ENCODE assay signal across 15 cellular contexts in genomic region chr5:107639990-107640389, GRCh38. TPM values are rescaled to one million over a fixed set of nuclear protein-coding genes. Genes with fewer than 3 reads are reported as not detected.
DNase-seq lines count a peak whose midpoint lies in the region; ATAC-seq and TF ChIP-seq lines count a peak whose summit lies in the region.
"Had no signal": no experiment of that assay in that cellular context is flagged by ENCODE, and none has a peak within 500 bp of the region (broad histone marks: within the 10 kb centered on the region; RNA-seq: fewer than 3 reads in every experiment).

No MANE protein-coding gene starts in this region.

- intact Hi-C loops in left ventricle myocardium superior (cut with micrococcal nuclease) = no loop called here
- intact Hi-C loops in activated CD8-positive, alpha-beta T cell treated with anti-CD3 and anti-CD28 coated beads for 36 hours (cut with micrococcal nuclease) = no loop called here

- H3K4me1 ChIP-seq in right atrium auricular region = no peaks in the 10 kb centered on the region
- H3K4me1 ChIP-seq: BLaER1 treated with 17β-estradiol and CSF1 and Interleukin-3, amounts not matched to agents 10 nM and 100 nM had no signal

- no peak overlapping the region for H3K4me3 ChIP-seq in right atrium auricular region
- H3K4me3 ChIP-seq: BLaER1 treated with 17β-estradiol and CSF1 and Interleukin-3, amounts not matched to agents 10 nM and 100 nM had no signal

- DNase-seq in left ventricle myocardium superior = no peak
- no peak for DNase-seq in right atrium auricular region (ENCODE audit: low spot score)
- peak; percentile 46 for DNase-seq in OCI-M1 (lab: John Stamatoyannopoulos, UW)
- DNase-seq in D341Med (ENCODE audit: low spot score) = no peak
- DNase-seq in NCI-H345 treated with DMSO at 0.1 percent for 48 hours (lab: John Stamatoyannopoulos, UW; ENCODE audit: unreplicated experiment) = no peak
- no peak for DNase-seq in activated CD8-positive, alpha-beta T cell treated with anti-CD3 and anti-CD28 coated beads for 36 hours
- DNase-seq: 8988T; CD8-positive, alpha-beta T cell; COR-L47; GOT3; H7; IMR-90 had no signal

- CTCF ChIA-PET in activated CD8-positive, alpha-beta T cell treated with anti-CD3 and anti-CD28 coated beads for 36 hours (lab: Charles Lee) = no interaction called here

- H3K9me3 Mint-ChIP-seq in activated CD8-positive, alpha-beta T cell treated with anti-CD3 and anti-CD28 coated beads for 36 hours = no peaks in the 10 kb centered on the region
- H3K9me3 Mint-ChIP-seq: CD8-positive, alpha-beta T cell had no signal

- H3K4me1 Mint-ChIP-seq in activated CD8-positive, alpha-beta T cell treated with anti-CD3 and anti-CD28 coated beads for 36 hours (ENCODE audit: low read depth) = no peaks in the 10 kb centered on the region

- no peaks in the 10 kb centered on the region for H3K36me3 ChIP-seq in right atrium auricular region
- H3K36me3 ChIP-seq: BLaER1 treated with 17β-estradiol and CSF1 and Interleukin-3, amounts not matched to agents 10 nM and 100 nM had no signal

- H3K9me3 ChIP-seq in right atrium auricular region = no peaks in the 10 kb centered on the region
- H3K9me3 ChIP-seq: BLaER1 treated with 17β-estradiol and CSF1 and Interleukin-3, amounts not matched to agents 10 nM and 100 nM had no signal

- H3K27me3 Mint-ChIP-seq in activated CD8-positive, alpha-beta T cell treated with anti-CD3 and anti-CD28 coated beads for 36 hours = peaks cover 17% of the 10 kb centered on the region

- no peak for TF ChIP-seq CTCF in right atrium auricular region (IDR thresholded peaks at IDR 0.05)
- TF ChIP-seq CTCF in VCaP (conservative IDR thresholded peaks at IDR 0.05) = no peak
- no peak for TF ChIP-seq CTCF in activated CD8-positive, alpha-beta T cell treated with anti-CD3 and anti-CD28 coated beads for 36 hours (IDR thresholded peaks at IDR 0.05)

- POLR2A ChIA-PET in activated CD8-positive, alpha-beta T cell treated with anti-CD3 and anti-CD28 coated beads for 36 hours (lab: Charles Lee) = no interaction called here

- H3K4me3 Mint-ChIP-seq in activated CD8-positive, alpha-beta T cell treated with anti-CD3 and anti-CD28 coated beads for 36 hours = no peak overlapping the region
- H3K4me3 Mint-ChIP-seq: CD8-positive, alpha-beta T cell had no signal

- peak; percentile 32 for ATAC-seq in left ventricle myocardium superior
- no peak for ATAC-seq in activated CD8-positive, alpha-beta T cell treated with anti-CD3 and anti-CD28 coated beads for 36 hours
- ATAC-seq: CD8-positive, alpha-beta T cell; HCT116 had no signal

- no peaks in the 10 kb centered on the region for H3K36me3 Mint-ChIP-seq in activated CD8-positive, alpha-beta T cell treated with anti-CD3 and anti-CD28 coated beads for 36 hours (ENCODE audit: low read depth)
- H3K36me3 Mint-ChIP-seq: CD8-positive, alpha-beta T cell had no signal

- H3K27me3 ChIP-seq in right atrium auricular region = no peaks in the 10 kb centered on the region
- H3K27me3 ChIP-seq: BLaER1 treated with 17β-estradiol and CSF1 and Interleukin-3, amounts not matched to agents 10 nM and 100 nM had no signal

- H3K27ac Mint-ChIP-seq in activated CD8-positive, alpha-beta T cell treated with anti-CD3 and anti-CD28 coated beads for 36 hours = no peak overlapping the region
- H3K27ac Mint-ChIP-seq: CD8-positive, alpha-beta T cell had no signal

- H3K27ac ChIP-seq in right atrium auricular region = peak overlapping the region in 1 of 2 donors; percentile 15
- peak overlapping the region; percentile 51 for H3K27ac ChIP-seq in VCaP
- H3K27ac ChIP-seq: BLaER1 treated with 17β-estradiol and CSF1 and Interleukin-3, amounts not matched to agents 10 nM and 100 nM had no signal

RNA-seq across cellular contexts. Expression of gene EFNA5, which starts 30.7 kb away (rescaled TPM):
- total RNA-seq in left ventricle myocardium superior (36.4 TPM), right atrium auricular region (10 to 100 TPM; 17.0 to 19.2 TPM)
- total RNA-seq in activated CD8-positive, alpha-beta T cell treated with anti-CD3 and anti-CD28 coated beads for 36 hours = not detected
- total RNA-seq: CD8-positive, alpha-beta T cell had no signal

Comparison
In these comparisons a context has a peak if more than half of its experiments do, and no peak if none do; other contexts are left out.
1. RNA of gene EFNA5, which starts 30.7 kb away (total RNA-seq): 36.4 TPM in left ventricle myocardium superior (single experiment) and 17.0 to 19.2 TPM in right atrium auricular region; not detected in activated CD8-positive, alpha-beta T cell treated with anti-CD3 and anti-CD28 coated beads for 36 hours; every median in the first group is over 10 times any median in the second.